In the genomic region with DNA sequence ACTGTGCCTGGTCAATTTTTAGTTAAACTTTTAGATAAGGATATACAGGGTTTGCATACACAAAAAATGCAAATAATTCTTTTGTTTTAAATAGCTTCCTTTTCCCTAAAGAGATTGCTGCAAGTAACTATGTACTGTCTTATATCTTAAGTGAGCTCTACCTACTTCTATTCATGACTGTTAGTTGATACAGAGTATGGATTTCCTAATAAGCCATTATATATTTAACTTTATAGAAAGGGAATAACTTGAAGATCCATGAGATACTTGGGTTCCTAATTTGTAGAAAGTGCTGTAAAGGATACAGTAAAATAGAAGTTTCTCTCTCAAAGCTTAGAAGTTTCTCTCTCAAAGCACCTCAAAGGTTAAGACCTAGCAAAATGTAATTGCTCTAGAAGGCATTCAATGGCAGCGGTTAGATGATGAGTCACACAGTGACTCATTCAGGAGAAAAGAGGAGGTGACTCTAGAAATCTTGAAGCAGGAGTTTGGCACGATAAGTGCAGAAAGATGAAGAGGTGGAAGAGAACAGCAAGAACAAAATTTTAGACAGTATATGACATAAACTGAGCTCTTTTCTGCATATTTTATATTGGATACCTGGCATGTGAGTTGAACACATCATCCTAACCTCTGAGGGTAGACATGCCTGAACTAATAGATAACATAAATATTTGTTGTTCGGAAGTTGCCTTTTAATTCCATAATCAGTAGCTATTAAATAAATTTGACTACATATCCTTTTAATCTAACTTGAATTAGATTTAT, we compare ENCODE assay signal across 9 cellular contexts. TPM values are rescaled to one million over a fixed set of nuclear protein-coding genes. Genes with fewer than 3 reads are reported as not detected.
DNase-seq lines count a peak whose midpoint lies in the region; ATAC-seq, FAIRE-seq and TF ChIP-seq lines count a peak whose summit lies in the region.
"Had no signal": no experiment of that assay in that cellular context is flagged by ENCODE, and none has a peak within 500 bp of the region (broad histone marks: within the 10 kb centered on the region; RNA-seq: fewer than 3 reads in every experiment).

No MANE protein-coding gene starts in this region.

- FAIRE-seq in H1 (lab: Jason Lieb, UNC), result no peak

- no peaks in the 10 kb centered on the region for H3K79me1 ChIP-seq in H1 (ENCODE audit: low read depth, low read length)

- H3K4me1 ChIP-seq in SJSA1 (replicated peaks) (peaks cover 32% of the 10 kb centered on the region), H1 (replicated peaks in 1 of 4; ENCODE audit: control insufficient read depth in 3 of 4, insufficient read depth in 4 of 4, low read length in 3 of 4) (no peaks in the 10 kb centered on the region), ascending aorta (peaks cover 0 to 3% of the 10 kb centered on the region in 2 donors)

- intact Hi-C loops in ascending aorta (cut with DNase I), result no loop called here

- H3K23me2 ChIP-seq in H1 (ENCODE audit: low read depth, low read length), result no peaks in the 10 kb centered on the region

- no peak overlapping the region for H4K91ac ChIP-seq in H1 (replicated peaks; ENCODE audit: insufficient read length, low read length)

- CTCF ChIA-PET in H1 (lab: Charles Lee; ENCODE audit: partially characterized antibody), result interaction anchor here (0.8 to 1.7 kb wide), 2 partner anchors 80 to 438 kb away, joined by 3 to 9 read pairs; no protein-coding TSS in a partner anchor

- H3K14ac ChIP-seq in H1 (ENCODE audit: insufficient read length), result no peak overlapping the region

- TF ChIP-seq CTCF in H1 (IDR thresholded peaks at IDR 0.05; ENCODE audit: control extremely low read depth in 1 of 3, insufficient read depth in 1 of 3, low read depth in 1 of 3, low read length in 3 of 3), result no peak
- no peak for TF ChIP-seq CTCF in ascending aorta (IDR thresholded peaks at IDR 0.05)

- ATAC-seq in HG03045 (IDR thresholded peaks at IDR 0.05; ENCODE audit: unreplicated experiment), result peak; percentile 51

- H4K20me1 ChIP-seq in H1 (replicated peaks in 1 of 2; ENCODE audit: control insufficient read depth in 1 of 2, insufficient read depth in 2 of 2, low read length in 2 of 2), result peaks cover 0 to 2% of the 10 kb centered on the region in 2 experiments

- no peak overlapping the region for H2BK20ac ChIP-seq in H1 (ENCODE audit: low read length)

- H3K4ac ChIP-seq in H1 (replicated peaks; ENCODE audit: insufficient read length, low read depth, low read length), result no peak overlapping the region

- H3K27ac ChIP-seq in SJSA1 (peak overlapping the region; percentile 18), H1 (ENCODE audit: low read depth, low read length) (no peak overlapping the region), ascending aorta (peak overlapping the region in 1 of 2 donors; percentile 31)

- H2BK12ac ChIP-seq in H1 (ENCODE audit: low read depth, low read length), result no peak overlapping the region

- no peak for TF ChIP-seq POLR2A in H1 (IDR thresholded peaks at IDR 0.05; ENCODE audit: control extremely low read depth in 1 of 2, low read depth in 2 of 2, low read length in 2 of 2)

- H4K5ac ChIP-seq in H1 (ENCODE audit: insufficient read length, low read depth, low read length), result no peak overlapping the region

- POLR2A ChIA-PET in H1 (lab: Charles Lee; ENCODE audit: partially characterized antibody), result interaction anchor here (0.7 to 4.6 kb wide), 4 partner anchors 9 to 76 kb away, joined by 3 to 21 read pairs (median 3); a partner anchor contains a TSS

- H3K9me3 ChIP-seq in SJSA1 (replicated peaks), result no peaks in the 10 kb centered on the region
- H3K9me3 ChIP-seq in H1 (ENCODE audit: insufficient read depth in 2 of 2, low read depth in 1 of 2, low read length in 1 of 2), result no peaks in the 10 kb centered on the region
- no peaks in the 10 kb centered on the region for H3K9me3 ChIP-seq in ascending aorta
- H3K9me3 ChIP-seq: adrenal gland had no signal

- WGBS in H1 (ENCODE audit: extremely low coverage in 1 of 2, insufficient coverage in 1 of 2, insufficient read length in 1 of 2, insufficient replicate concordance in 2 of 2, low coverage in 1 of 2, low lambda C conversion rate in 2 of 2, missing lambda C conversion rate in 1 of 2), 2 experiments, result 91% methylated on average over 3 of the region's 3 CpGs; no CpG with 5 or more reads in 1 of the 2 experiments

- TF ChIP-seq RAD21 in H1 (IDR thresholded peaks at IDR 0.05 in 1 of 2, conservative IDR thresholded peaks at IDR 0.05 in 1 of 2; ENCODE audit: low read depth in 2 of 2, low read length in 2 of 2), result no peak

- DNase-seq in activated gamma-delta T cell treated with Interleukin-2 at 50 U/mL for 16 hours (peak; percentile 8), activated gamma-delta T cell (lab: John Stamatoyannopoulos, UW) (no peak), SJSA1 (ENCODE audit: low read depth in 1 of 2, low spot score in 2 of 2) (peak; percentile 58 to 87), H1 (ENCODE audit: low read depth in 1 of 2, low spot score in 2 of 2) (no peak), NCI-H1436 (lab: John Stamatoyannopoulos, UW) (no peak), ascending aorta (ENCODE audit: low spot score in 2 of 2) (no peak)
- DNase-seq in stimulated activated CD4-positive, alpha-beta T cell treated with anti-CD3 and anti-CD28 coated beads, Interleukin-2, amount 100 ng/mL, for 4 hours (ENCODE audit: low read depth), result peak; percentile 46

- H2BK5ac ChIP-seq in H1 (ENCODE audit: low read depth, low read length), result no peak overlapping the region

- peaks cover 0 to 20% of the 10 kb centered on the region in 2 experiments; a peak in 2 of 4 replicates for H3K79me2 ChIP-seq in H1 (ENCODE audit: control insufficient read depth in 1 of 2, insufficient read depth in 2 of 2, low read length in 2 of 2)

- no peak overlapping the region for H3K56ac ChIP-seq in H1 (replicated peaks; ENCODE audit: insufficient read length, low read depth, low read length)

- no peak overlapping the region for H2BK15ac ChIP-seq in H1 (ENCODE audit: low read length)

- no peak overlapping the region for H3K9ac ChIP-seq in H1 (replicated peaks in 1 of 4; ENCODE audit: extremely low read depth in 1 of 4, low read depth in 3 of 4, low read length in 3 of 4)

- no peak for TF ChIP-seq EP300 in H1 (IDR thresholded peaks at IDR 0.05; ENCODE audit: borderline replicate concordance in 1 of 2, low read depth in 2 of 2, low read length in 2 of 2)

- H3K23ac ChIP-seq in H1 (ENCODE audit: insufficient read length), result no peak overlapping the region

- H2AK5ac ChIP-seq in H1 (ENCODE audit: low read depth, low read length), result no peak overlapping the region

- no peak overlapping the region for H2BK120ac ChIP-seq in H1 (replicated peaks; ENCODE audit: low read depth, low read length)

- H3K36me3 ChIP-seq in SJSA1 (peaks cover 72% of the 10 kb centered on the region), H1 (ENCODE audit: control insufficient read depth in 2 of 4, insufficient read depth in 4 of 4, low read length in 3 of 4) (peaks cover 16 to 84% (median 61%) of the 10 kb centered on the region in 4 experiments), ascending aorta (peaks cover 40 to 55% of the 10 kb centered on the region in 2 donors)

- no peak overlapping the region for H4K8ac ChIP-seq in H1 (ENCODE audit: extremely low read depth, insufficient read depth, low read length)

- H2AFZ ChIP-seq in H1 (ENCODE audit: low read length), result no peak overlapping the region

- H3K4me2 ChIP-seq in H1 (ENCODE audit: insufficient read depth in 1 of 2, low read depth in 2 of 2, low read length in 2 of 2), result no peak overlapping the region

- H3K27me3 ChIP-seq in SJSA1 (replicated peaks) (no peaks in the 10 kb centered on the region), H1 (replicated peaks in 1 of 4; ENCODE audit: control insufficient read depth in 3 of 4, extremely low read depth in 1 of 4, insufficient read depth in 3 of 4, low read length in 3 of 4) (no peaks in the 10 kb centered on the region), ascending aorta (no peaks in the 10 kb centered on the region)
- H3K27me3 ChIP-seq: adrenal gland had no signal

- H3K4me3 ChIP-seq in SJSA1, result no peak overlapping the region
- H3K4me3 ChIP-seq in H1 (ENCODE audit: extremely low read depth in 1 of 4, insufficient read depth in 2 of 4, low read depth in 3 of 4, low read length in 4 of 4), result no peak overlapping the region
- H3K4me3 ChIP-seq in ascending aorta, result no peak overlapping the region
- H3K4me3 ChIP-seq: adrenal gland had no signal

- H3K18ac ChIP-seq in H1 (ENCODE audit: extremely low read depth, low read length), result no peak overlapping the region

RNA-seq across cellular contexts. Expression of a gene that starts 5.5 kb away (rescaled TPM):
- 48.2 and 53.3 TPM in 2 replicates for total RNA-seq in SJSA1 (2014; rRNA removed; shearing (Covaris generic))
- total RNA-seq in H1 (2021; fragmentation: NEBNext Ultra II Directional; extraction: Animal tissue kit (Norgen Biotek cat#: 25700)), result 47.5 and 51.2 TPM in 2 replicates
- 3.2 and 5.1 TPM in 2 replicates for polyA plus RNA-seq in H1 (2011; rRNA removed)
- 17.8 TPM for polyA plus RNA-seq in H1 (2011; cell fraction: cytosol; rRNA removed)
- polyA plus RNA-seq in H1 (2011; cell fraction: nucleus; rRNA removed), result 6.8 TPM
- polyA plus RNA-seq in H1 (2012, experiment 1 of 2), result 31.1 to 53.7 TPM (median 34.8 TPM) in 4 replicates
- 3.1 TPM for polyA plus RNA-seq in H1 (2012, experiment 2 of 2)
- polyA plus RNA-seq in H1 (2013, experiment 1 of 2), result 46.1 TPM
- polyA plus RNA-seq in H1 (2013, experiment 2 of 2), result 45.8 TPM
- 7.9 and 9.5 TPM in 2 replicates for polyA minus RNA-seq in H1 (2011; rRNA and poly(A)+ RNA removed)
- polyA minus RNA-seq in H1 (2011; cell fraction: cytosol; rRNA and poly(A)+ RNA removed), result 9.0 TPM
- polyA minus RNA-seq in H1 (2011; cell fraction: nucleus; rRNA and poly(A)+ RNA removed), result 36.9 TPM
- total RNA-seq in ascending aorta, result 30.5 TPM

RNA-seq across cellular contexts. Expression of a gene that starts 8.4 kb away (rescaled TPM):
- total RNA-seq in SJSA1 (2014; rRNA removed; shearing (Covaris generic)), result 81.5 and 111 TPM in 2 replicates
- total RNA-seq in H1 (2021; fragmentation: NEBNext Ultra II Directional; extraction: Animal tissue kit (Norgen Biotek cat#: 25700)), result 64.5 and 71.7 TPM in 2 replicates
- polyA plus RNA-seq in H1 (2011; rRNA removed), result 13.2 and 26.9 TPM in 2 replicates
- polyA plus RNA-seq in H1 (2011; cell fraction: cytosol; rRNA removed), result 38.0 TPM
- polyA plus RNA-seq in H1 (2011; cell fraction: nucleus; rRNA removed), result 5.2 TPM
- 25.9 to 45.1 TPM (median 28.7 TPM) in 4 replicates for polyA plus RNA-seq in H1 (2012, experiment 1 of 2)
- polyA plus RNA-seq in H1 (2012, experiment 2 of 2), result 8.3 TPM
- polyA plus RNA-seq in H1 (2013, experiment 1 of 2), result 63.8 TPM
- polyA plus RNA-seq in H1 (2013, experiment 2 of 2), result 61.2 TPM
- 16.0 and 17.9 TPM in 2 replicates for polyA minus RNA-seq in H1 (2011; rRNA and poly(A)+ RNA removed)
- polyA minus RNA-seq in H1 (2011; cell fraction: cytosol; rRNA and poly(A)+ RNA removed), result 36.3 TPM
- 33.0 TPM for polyA minus RNA-seq in H1 (2011; cell fraction: nucleus; rRNA and poly(A)+ RNA removed)
- total RNA-seq in ascending aorta, result 8.5 TPM

RNA-seq across cellular contexts. Expression of a gene that starts 8.6 kb away (rescaled TPM):
- 57.6 and 58.6 TPM in 2 replicates for total RNA-seq in SJSA1 (2014; rRNA removed; shearing (Covaris generic))
- 37.3 and 40.5 TPM in 2 replicates for total RNA-seq in H1 (2021; fragmentation: NEBNext Ultra II Directional; extraction: Animal tissue kit (Norgen Biotek cat#: 25700))
- 12.0 and 15.1 TPM in 2 replicates for polyA plus RNA-seq in H1 (2011; rRNA removed)
- polyA plus RNA-seq in H1 (2011; cell fraction: cytosol; rRNA removed), result 19.1 TPM
- 22.2 TPM for polyA plus RNA-seq in H1 (2011; cell fraction: nucleus; rRNA removed)
- 27.8 to 31.3 TPM (median 29.3 TPM) in 4 replicates for polyA plus RNA-seq in H1 (2012, experiment 1 of 2)
- polyA plus RNA-seq in H1 (2012, experiment 2 of 2), result 9.4 TPM
- polyA plus RNA-seq in H1 (2013, experiment 1 of 2), result 33.2 TPM
- polyA plus RNA-seq in H1 (2013, experiment 2 of 2), result 35.7 TPM
- 35.1 and 40.4 TPM in 2 replicates for polyA minus RNA-seq in H1 (2011; rRNA and poly(A)+ RNA removed)
- polyA minus RNA-seq in H1 (2011; cell fraction: cytosol; rRNA and poly(A)+ RNA removed), result 30.4 TPM
- polyA minus RNA-seq in H1 (2011; cell fraction: nucleus; rRNA and poly(A)+ RNA removed), result 63.6 TPM
- 2.0 TPM for total RNA-seq in ascending aorta

Comparison
In these comparisons a context has a peak if more than half of its experiments do, and no peak if none do; other contexts are left out.
1. DNase-seq: peak in activated gamma-delta T cell treated with Interleukin-2 at 50 U/mL for 16 hours (single experiment), SJSA1 (2 of 2) and stimulated activated CD4-positive, alpha-beta T cell treated with anti-CD3 and anti-CD28 coated beads, Interleukin-2, amount 100 ng/mL, for 4 hours (single experiment); none in activated gamma-delta T cell (single experiment), H1 (0 of 2), NCI-H1436 (single experiment) and ascending aorta (0 of 2).
2. RNA of a gene that starts 8.6 kb away (total RNA-seq): 57.6 to 58.6 TPM in SJSA1 and 37.3 to 40.5 TPM in H1; 2.0 TPM in ascending aorta (single experiment); every median in the first group is over 10 times any median in the second.